ENCODE assay signal across 8 cellular contexts in genomic region chr5:50751064-50751657, GRCh38.
A peak's percentile ranks its signal among the peaks of the same experiment; 100 is the strongest.
DNase-seq lines count a peak whose midpoint lies in the region; ATAC-seq, FAIRE-seq and TF ChIP-seq lines count a peak whose summit lies in the region.

No MANE protein-coding gene starts in this region.

- H3K4me3 ChIP-seq in bronchial epithelial cell (ENCODE audit: low read depth, low read length): no peak overlapping the region
- no peak overlapping the region for H3K4me3 ChIP-seq in right lobe of liver

- H3K4me1 ChIP-seq in right lobe of liver: no peaks in the 10 kb centered on the region

- DNase-seq in stimulated activated CD4-positive, alpha-beta T cell treated with anti-CD3 and anti-CD28 coated beads, Interleukin-1b, Interleukin-23, amount 100 ng/mL, for 48 hours: peak; percentile 28
- no peak for DNase-seq in stimulated activated CD4-positive, alpha-beta T cell treated with anti-CD3 and anti-CD28 coated beads, Interleukin-12 subunit alpha, Interleukin-12 subunit beta, amount 100 ng/mL, for 4 hours
- peak; percentile 84 for DNase-seq in HTR-8/SVneo (ENCODE audit: insufficient read length, low spot score)
- DNase-seq in RPMI8226: peak; percentile 76
- peak; percentile 60 for DNase-seq in bronchial epithelial cell (ENCODE audit: low read depth)
- no peak for DNase-seq in right lobe of liver
- DNase-seq in posterior vena cava (ENCODE audit: low spot score): no peak

- H3K36me3 ChIP-seq in bronchial epithelial cell (ENCODE audit: control insufficient read depth, insufficient read depth, low read length) (no peaks in the 10 kb centered on the region), right lobe of liver (no peaks in the 10 kb centered on the region)

- TF ChIP-seq CTCF in bronchial epithelial cell (IDR thresholded peaks at IDR 0.05; ENCODE audit: insufficient read depth, low read length, severe bottlenecking) (peak; percentile 70), right lobe of liver (IDR thresholded peaks at IDR 0.05) (peak; percentile 77 to 82 (median 81))

- intact Hi-C loops in right lobe of liver (cut with DNase I) (no loop called here), posterior vena cava (cut with DNase I) (no loop called here)

- H3K27ac ChIP-seq in right lobe of liver: no peak overlapping the region

- ATAC-seq in GM21619 (IDR thresholded peaks at IDR 0.05; ENCODE audit: unreplicated experiment): peak; percentile 93
- ATAC-seq in right lobe of liver: peak; percentile 88 to 95 (median 94)

- 62% methylated on average over 5 of the region's 5 CpGs for WGBS in right lobe of liver (ENCODE audit: insufficient coverage, low coverage, low lambda C conversion rate, missing lambda C conversion rate)

- H3K27me3 ChIP-seq in bronchial epithelial cell (ENCODE audit: control insufficient read depth, insufficient read depth, low read length) (no peaks in the 10 kb centered on the region), right lobe of liver (no peaks in the 10 kb centered on the region)

- TF ChIP-seq POLR2A in right lobe of liver (IDR thresholded peaks at IDR 0.05): no peak

- FAIRE-seq in HTR-8/SVneo (lab: Jason Lieb, UNC) (peak; percentile 85), bronchial epithelial cell (lab: Jason Lieb, UNC) (no peak)

- H3K9me3 ChIP-seq in right lobe of liver: no peaks in the 10 kb centered on the region

Comparison
In these comparisons a context has a peak if more than half of its experiments do, and no peak if none do; other contexts are left out.
1. DNase-seq: peak in stimulated activated CD4-positive, alpha-beta T cell treated with anti-CD3 and anti-CD28 coated beads, Interleukin-1b, Interleukin-23, amount 100 ng/mL, for 48 hours (single experiment), HTR-8/SVneo (single experiment), RPMI8226 (single experiment) and bronchial epithelial cell (single experiment); none in stimulated activated CD4-positive, alpha-beta T cell treated with anti-CD3 and anti-CD28 coated beads, Interleukin-12 subunit alpha, Interleukin-12 subunit beta, amount 100 ng/mL, for 4 hours (single experiment), right lobe of liver (0 of 3) and posterior vena cava (single experiment).